ENCODE assay signal across 8 cellular contexts in genomic region chr4:184347251-184348239, GRCh38.
DNase-seq lines count a peak whose midpoint lies in the region; ATAC-seq lines count a peak whose summit lies in the region.

No MANE protein-coding gene starts in this region.

- H3K36me3 ChIP-seq in CD4-positive, alpha-beta memory T cell (ENCODE audit: insufficient read depth, low read length) = no peaks in the 10 kb centered on the region

- CTCF ChIA-PET in CD4-positive, alpha-beta memory T cell (lab: Charles Lee; ENCODE audit: partially characterized antibody) = interaction anchor here (0.6 to 1.1 kb wide), 2 partner anchors 10 to 497 kb away, joined by 3 to 4 read pairs; no protein-coding TSS in a partner anchor

- peaks cover 13% of the 10 kb centered on the region for H3K4me1 ChIP-seq in CD4-positive, alpha-beta memory T cell (ENCODE audit: insufficient read depth, low read length)

- peaks cover 9 to 18% (median 12%) of the 10 kb centered on the region in 4 donors for H3K4me1 Mint-ChIP-seq in CD4-positive, alpha-beta memory T cell

- peak overlapping the region in 1 of 8 donors; percentile 58 for H3K4me3 Mint-ChIP-seq in CD4-positive, alpha-beta memory T cell

- H3K27ac Mint-ChIP-seq in CD4-positive, alpha-beta memory T cell = peak overlapping the region in 1 of 7 donors; percentile 56

- peaks cover 0 to 2% of the 10 kb centered on the region in 2 donors for H3K27me3 Mint-ChIP-seq in CD4-positive, alpha-beta memory T cell

- DNase-seq in Caki2 (ENCODE audit: low read depth) (peak; percentile 26), SIG-M5 treated with dmso at 0.1 percent for 504 hours (lab: John Stamatoyannopoulos, UW; ENCODE audit: unreplicated experiment) (peak; percentile 91), left cardiac atrium (peak; percentile 56), sciatic nerve (ENCODE audit: low spot score) (no peak), COR-L47 (lab: John Stamatoyannopoulos, UW) (no peak)
- DNase-seq in CD4-positive, alpha-beta memory T cell = no peak

- H3K4me3 ChIP-seq in CD4-positive, alpha-beta memory T cell (ENCODE audit: low read length in 2 of 2) = no peak overlapping the region

- H3K9me3 ChIP-seq in CD4-positive, alpha-beta memory T cell (ENCODE audit: control insufficient read depth in 1 of 2, low read length in 2 of 2) = no peaks in the 10 kb centered on the region

- intact Hi-C loops in left cardiac atrium (cut with DNase I) (loop anchor here in 1 of 2 donors (5.0 kb wide), 2 partner anchors 40 to 190 kb away; no protein-coding TSS in a partner anchor), sciatic nerve (cut with DNase I) (no loop called here)
- intact Hi-C loops in CD4-positive, alpha-beta memory T cell (cut with micrococcal nuclease) = no loop called here

- in situ Hi-C loops in Caki2 (cut with HindIII; ENCODE audit: low pct_unique_long_range_greater_than_20kb, low sequenced_read_pairs) = no loop called here

- H3K9me3 Mint-ChIP-seq in CD4-positive, alpha-beta memory T cell = no peaks in the 10 kb centered on the region

- H3K27ac ChIP-seq in CD4-positive, alpha-beta memory T cell (ENCODE audit: low read depth, low read length) = no peak overlapping the region

- ATAC-seq in GM19467 (IDR thresholded peaks at IDR 0.05; ENCODE audit: unreplicated experiment) (peak; percentile 73), HG03469 (IDR thresholded peaks at IDR 0.05; ENCODE audit: unreplicated experiment) (peak; percentile 61), left cardiac atrium (peak; percentile 49 to 53), sciatic nerve (peak; percentile 48)

- H3K36me3 Mint-ChIP-seq in CD4-positive, alpha-beta memory T cell = no peaks in the 10 kb centered on the region

- H3K27me3 ChIP-seq in CD4-positive, alpha-beta memory T cell (ENCODE audit: insufficient read depth, low read length) = no peaks in the 10 kb centered on the region

- POLR2A ChIA-PET in CD4-positive, alpha-beta memory T cell (lab: Charles Lee; ENCODE audit: partially characterized antibody) = no interaction called here

Comparison
In these comparisons a context has a peak if more than half of its experiments do, and no peak if none do; other contexts are left out.
1. DNase-seq: peak in Caki2 (single experiment), SIG-M5 treated with dmso at 0.1 percent for 504 hours (single experiment) and left cardiac atrium (single experiment); none in sciatic nerve (single experiment), CD4-positive, alpha-beta memory T cell (0 of 5) and COR-L47 (single experiment).
2. Peak in every context shown above with its lines, with median percentiles within 50 percentile points of each other: ATAC-seq.